1 cellular context compared by ENCODE assay signal in the genomic region with DNA sequence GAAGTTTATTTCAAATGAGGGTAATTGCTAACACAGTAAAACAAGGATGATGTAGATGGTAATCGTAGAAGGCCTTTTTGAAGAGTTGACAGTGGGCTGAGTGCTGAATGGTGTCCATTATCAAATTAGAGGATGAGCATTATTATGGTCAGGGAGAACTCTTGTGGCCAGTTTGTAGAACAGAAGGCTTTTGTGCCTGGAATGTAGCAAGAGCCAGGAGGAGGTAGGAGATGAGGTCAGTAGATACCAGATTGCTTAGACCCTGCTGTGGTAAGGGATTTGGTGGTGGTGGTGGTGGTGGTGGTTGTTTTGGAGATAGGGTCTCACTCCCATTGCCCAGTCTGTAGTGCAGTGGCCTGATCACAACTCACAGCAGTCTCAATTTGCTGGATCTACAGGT.
TF ChIP-seq lines count a peak whose summit lies in the region.

No MANE protein-coding gene starts in this region.

TF ChIP-seq in GM12878, 131 proteins besides CTCF, POLR2A, EP300 and RAD21:
- TF ChIP-seq SUPT20H (IDR thresholded peaks at IDR 0.05; ENCODE audit: borderline replicate concordance, control insufficient read depth, low read depth, low read length): no peak
- no peak for TF ChIP-seq SIX5 (IDR thresholded peaks at IDR 0.05; ENCODE audit: low read depth, low read length, severe bottlenecking)
- TF ChIP-seq RUNX3 (IDR thresholded peaks at IDR 0.05; ENCODE audit: low read length): no peak
- TF ChIP-seq EGR1 (IDR thresholded peaks at IDR 0.05; ENCODE audit: borderline replicate concordance in 1 of 2, low read depth in 2 of 2, low read length in 2 of 2): no peak
- TF ChIP-seq HDAC6 (IDR thresholded peaks at IDR 0.05; ENCODE audit: unreplicated experiment): no peak
- TF ChIP-seq, protein P1, sequence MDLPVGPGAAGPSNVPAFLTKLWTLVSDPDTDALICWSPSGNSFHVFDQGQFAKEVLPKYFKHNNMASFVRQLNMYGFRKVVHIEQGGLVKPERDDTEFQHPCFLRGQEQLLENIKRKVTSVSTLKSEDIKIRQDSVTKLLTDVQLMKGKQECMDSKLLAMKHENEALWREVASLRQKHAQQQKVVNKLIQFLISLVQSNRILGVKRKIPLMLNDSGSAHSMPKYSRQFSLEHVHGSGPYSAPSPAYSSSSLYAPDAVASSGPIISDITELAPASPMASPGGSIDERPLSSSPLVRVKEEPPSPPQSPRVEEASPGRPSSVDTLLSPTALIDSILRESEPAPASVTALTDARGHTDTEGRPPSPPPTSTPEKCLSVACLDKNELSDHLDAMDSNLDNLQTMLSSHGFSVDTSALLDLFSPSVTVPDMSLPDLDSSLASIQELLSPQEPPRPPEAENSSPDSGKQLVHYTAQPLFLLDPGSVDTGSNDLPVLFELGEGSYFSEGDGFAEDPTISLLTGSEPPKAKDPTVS (IDR thresholded peaks at IDR 0.05; ENCODE audit: low read depth, low read length): no peak
- no peak for TF ChIP-seq POLR2AphosphoS2 (IDR thresholded peaks at IDR 0.05; ENCODE audit: low read depth, low read length)
- no peak for TF ChIP-seq HDGF (IDR thresholded peaks at IDR 0.05)
- TF ChIP-seq CREM (IDR thresholded peaks at IDR 0.05; ENCODE audit: low read depth): no peak
- TF ChIP-seq SPI1 (IDR thresholded peaks at IDR 0.05; ENCODE audit: borderline replicate concordance, insufficient read depth, low read depth, low read length): no peak
- no peak for TF ChIP-seq ZBTB33 (IDR thresholded peaks at IDR 0.05)
- TF ChIP-seq CREB1 (IDR thresholded peaks at IDR 0.05; ENCODE audit: low read depth): no peak
- TF ChIP-seq KAT2A (conservative IDR thresholded peaks at IDR 0.05; ENCODE audit: control insufficient read depth, low read depth, low read length): no peak
- TF ChIP-seq ZNF622 (IDR thresholded peaks at IDR 0.05): no peak
TF ChIP-seq in GM12878: peak in this region for 0.
